8 cellular contexts compared by ENCODE assay signal in the genomic region with DNA sequence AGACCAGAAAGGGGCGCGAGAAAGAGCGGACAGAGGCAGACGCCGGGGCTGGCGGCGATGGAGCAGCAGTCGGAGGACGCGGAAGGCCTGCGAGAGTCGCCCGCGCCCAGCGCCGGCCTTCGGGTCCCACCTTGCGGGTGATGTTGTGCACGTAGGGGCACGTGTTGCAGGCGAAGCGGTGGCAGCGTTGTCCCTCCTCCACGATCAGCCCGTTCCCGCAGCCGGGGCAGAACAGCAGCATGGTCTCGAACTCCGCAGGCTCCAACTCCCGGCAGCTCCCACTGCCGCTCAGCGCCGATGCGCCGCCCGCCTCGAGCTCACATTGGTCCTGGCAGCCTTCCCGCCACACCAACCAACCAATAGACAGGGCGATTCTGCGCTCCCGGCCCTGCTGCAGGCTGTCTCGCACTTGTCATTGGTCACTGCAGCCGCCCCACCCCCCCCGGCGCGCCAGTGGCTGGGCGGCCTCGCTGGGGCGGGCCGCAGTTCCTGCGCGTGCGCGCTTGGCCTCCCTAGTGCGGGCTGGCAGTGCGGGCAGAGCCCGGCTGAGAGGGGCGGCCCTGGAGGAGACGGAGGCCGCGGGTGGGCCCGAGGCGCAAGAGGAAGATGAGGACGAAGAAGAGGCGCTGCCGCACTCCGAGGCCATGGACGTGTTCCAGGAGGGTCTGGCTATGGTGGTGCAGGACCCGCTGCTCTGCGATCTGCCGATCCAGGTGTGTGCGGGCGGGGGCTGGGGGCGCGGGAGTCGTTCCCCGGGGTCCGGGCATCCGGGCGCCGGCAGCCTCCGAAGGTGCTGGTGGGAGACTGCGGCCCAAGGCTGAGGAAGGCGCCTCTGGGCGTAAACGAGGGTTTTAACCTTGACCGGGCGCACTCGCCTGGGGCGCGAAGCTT. TPM values are rescaled to one million over a fixed set of nuclear protein-coding genes. Genes with fewer than 3 reads are reported as not detected.
DNase-seq lines count a peak whose midpoint lies in the region; ATAC-seq and TF ChIP-seq lines count a peak whose summit lies in the region.

A gene (minus strand): TSS at position 263 of the 891 bp plus-strand sequence. CDS start 22 bp downstream, at position 241.
A gene (plus strand): TSS at position 483 of the 891 bp plus-strand sequence. CDS start 189 bp downstream, at position 672.

- peak within 1 kb of the TSS; percentile 80 for H3K4me3 ChIP-seq in GM12875 (ENCODE audit: low read depth, low read length)
- peak within 1 kb of the TSS; percentile 64 to 95 (median 86) for H3K4me3 ChIP-seq in heart left ventricle

- H3K36me3 ChIP-seq in heart left ventricle = peaks cover 0 to 48% (median 35%) of the 10 kb centered on the region in 9 donors

- peaks cover 11% of the 10 kb centered on the region for H3K4me1 Mint-ChIP-seq in type B pancreatic cell (ENCODE audit: unreplicated experiment)

- H3K27ac ChIP-seq in heart left ventricle = peak within 1 kb of the TSS; percentile 47 to 90 (median 80)

- H3K27me3 Mint-ChIP-seq in type B pancreatic cell = no peaks in the 10 kb centered on the region

- peak; percentile 89 for DNase-seq in NCI-H1417 treated with DMSO at 0.1 percent for 48 hours (lab: John Stamatoyannopoulos, UW)
- DNase-seq in SW 1271 (lab: John Stamatoyannopoulos, UW) = peak; percentile 47 to 79
- peak; percentile 98 for DNase-seq in activated naive CD8-positive, alpha-beta T cell treated with anti-CD3 and anti-CD28 coated beads, Interleukin-2, amount 50 U/mL, for 16 hours (ENCODE audit: low read depth, low spot score)
- DNase-seq in heart left ventricle = peak; percentile 99 to 100 (median 100)
- DNase-seq in pons (ENCODE audit: low spot score) = peak; percentile 96
- DNase-seq in type B pancreatic cell (ENCODE audit: extremely low spot score, unreplicated experiment) = peak; percentile 98

- peaks cover 0 to 31% (median 8%) of the 10 kb centered on the region in 12 donors for H3K4me1 ChIP-seq in heart left ventricle

- H3K27ac Mint-ChIP-seq in type B pancreatic cell = peak within 1 kb of the TSS; percentile 97

- no peaks in the 10 kb centered on the region for H3K9me3 ChIP-seq in heart left ventricle

- intact Hi-C loops in heart left ventricle (cut with DNase I) = no loop called here

- H3K36me3 Mint-ChIP-seq in type B pancreatic cell = peaks cover 23% of the 10 kb centered on the region

- H3K4me3 Mint-ChIP-seq in type B pancreatic cell = peak within 1 kb of the TSS; percentile 99

- H3K9me3 Mint-ChIP-seq in type B pancreatic cell = no peaks in the 10 kb centered on the region

- WGBS in heart left ventricle, 4 donors = 0 to 1% (median 1%) methylated on average over 63 to 91 of the region's 91 CpGs

- ATAC-seq in HG02763 (IDR thresholded peaks at IDR 0.05; ENCODE audit: unreplicated experiment) (peak; percentile 90), heart left ventricle (peak; percentile 95 to 98 (median 96))

- TF ChIP-seq POLR2A in heart left ventricle (IDR thresholded peaks at IDR 0.05) = peak; percentile 27 to 78

- no peak for TF ChIP-seq CTCF in GM12875 (IDR thresholded peaks at IDR 0.05; ENCODE audit: borderline replicate concordance, insufficient read depth, low read depth, low read length)
- TF ChIP-seq CTCF in heart left ventricle (IDR thresholded peaks at IDR 0.05) = no peak
- no peak for TF ChIP-seq CTCF in type B pancreatic cell (conservative IDR thresholded peaks at IDR 0.05)

- no peaks in the 10 kb centered on the region for H3K27me3 ChIP-seq in heart left ventricle

RNA-seq across cellular contexts. Expression of the first gene that starts in this region (rescaled TPM):
- total RNA-seq in heart left ventricle (10 to 100 TPM in 7 of 9 donors, 1 to 10 TPM in 2; 4.1 to 14.4 (median 11.5) TPM), type B pancreatic cell (ENCODE audit: low replicate concordance) (12.6 and 17.6 TPM in 2 replicates)
- polyA plus RNA-seq in heart left ventricle = 10 to 100 TPM; 10.9 to 20.3 TPM

RNA-seq across cellular contexts. Expression of the second gene that starts in this region (rescaled TPM):
- total RNA-seq in heart left ventricle (100 to 1,000 TPM in 1 of 9 donors, 10 to 100 TPM in 8; 41.6 to 105 (median 56.5) TPM), type B pancreatic cell (ENCODE audit: low replicate concordance) (38.5 and 48.7 TPM in 2 replicates)
- polyA plus RNA-seq in heart left ventricle = 100 to 1,000 TPM in 1 of 2 donors, 10 to 100 TPM in 1; 65.2 to 127 TPM

Comparison
In these comparisons a context has a peak if more than half of its experiments do, and no peak if none do; other contexts are left out.
1. Peak in every context shown above with its lines: DNase-seq, ATAC-seq, H3K4me3 ChIP-seq and H3K27ac ChIP-seq.